Comparison of ENCODE assay signal across 24 cellular contexts in the genomic region with DNA sequence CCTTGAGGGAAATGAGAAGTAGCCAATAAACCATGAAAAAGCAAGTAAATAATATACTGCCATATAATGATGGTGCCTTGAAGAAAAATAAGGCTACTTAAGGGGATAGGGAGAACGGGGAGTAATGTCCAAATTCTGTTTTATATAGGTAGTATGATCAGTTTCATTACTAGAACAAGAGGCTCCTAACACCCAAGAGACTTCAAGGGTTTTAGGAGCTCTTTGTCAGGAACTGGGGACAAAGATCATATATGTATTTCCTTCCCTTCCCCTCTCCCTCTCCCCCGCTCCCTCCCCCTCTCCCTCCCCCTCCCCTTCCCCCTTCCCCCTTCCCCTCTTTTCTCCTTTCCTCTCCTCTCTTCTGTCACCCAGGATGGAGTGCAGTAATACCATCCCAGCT.
"Had no signal": no experiment of that assay in that cellular context is flagged by ENCODE, and none has a peak within 500 bp of the region (broad histone marks: within the 10 kb centered on the region; RNA-seq: fewer than 3 reads in every experiment).

No MANE protein-coding gene starts in this region.

- H3K9ac ChIP-seq: neural progenitor cell, parathyroid adenoma had no signal

- H3K4me1 ChIP-seq: esophagus squamous epithelium, gastroesophageal sphincter, neural progenitor cell, parathyroid adenoma, prostate gland, spleen, stomach, upper lobe of left lung, uterus had no signal

- H3K4me1 Mint-ChIP-seq: neural progenitor cell; stimulated activated naive B cell treated with anti-CD40 and anti-IgM and Interleukin-4, amounts not matched to agents 10 μg/mL and 1 μg/mL and 100 μg/mL, for 72 hours had no signal

- DNase-seq: esophagus squamous epithelium; foreskin fibroblast; glutamatergic neuron; kidney; left cardiac atrium; left ventricle myocardium superior; mesenchymal stem cell; nucleus accumbens; retina; spleen; stimulated activated CD4-positive, alpha-beta T cell treated with anti-CD3 and anti-CD28 coated beads, Interleukin-15, amount 100 ng/mL, for 24 hours; stimulated activated CD4-positive, alpha-beta T cell treated with anti-CD3 and anti-CD28 coated beads, Interleukin-1b, Interleukin-23, amount 100 ng/mL, for 48 hours; stimulated activated CD4-positive, alpha-beta T cell treated with anti-CD3 and anti-CD28 coated beads, Interleukin-4, amount 100 ng/mL, for 24 hours; stimulated activated naive B cell treated with anti-CD40 and anti-IgM and Interleukin-4, amounts not matched to agents 10 μg/mL and 1 μg/mL and 100 μg/mL, for 72 hours; stomach; upper lobe of left lung; uterus had no signal

- H3K4me2 ChIP-seq: neural progenitor cell had no signal

- H3K4me3 ChIP-seq: esophagus squamous epithelium, gastroesophageal sphincter, lung, neural progenitor cell, prostate gland, spleen, stomach, upper lobe of left lung, uterus had no signal

- H3K79me2 ChIP-seq: parathyroid adenoma had no signal

- H3K27ac ChIP-seq: esophagus squamous epithelium, gastroesophageal sphincter, neural progenitor cell, parathyroid adenoma, prostate gland, spleen, stomach, upper lobe of left lung, uterus had no signal

- H3K9me3 Mint-ChIP-seq: dendritic cell treated with granulocyte-macrophage colony-stimulating factor and Interleukin-4, amounts not matched to agents 40 ng/mL and 50 ng/mL, for 4 days had no signal

- H3K36me3 ChIP-seq: prostate gland, spleen, uterus had no signal

- H3K9me3 ChIP-seq: esophagus squamous epithelium, gastroesophageal sphincter, prostate gland, stomach, upper lobe of left lung, uterus had no signal

- H3K27me3 Mint-ChIP-seq: dendritic cell treated with granulocyte-macrophage colony-stimulating factor and Interleukin-4, amounts not matched to agents 40 ng/mL and 50 ng/mL, for 4 days; natural killer cell treated with Interleukin-12 subunit alpha and Interleukin-12 subunit beta and Interleukin-15 and Interleukin-18, amount 100 ng/mL, for 72 hours; stimulated activated naive B cell treated with anti-CD40 and anti-IgM and Interleukin-4, amounts not matched to agents 10 μg/mL and 1 μg/mL and 100 μg/mL, for 72 hours had no signal

- H2AFZ ChIP-seq: neural progenitor cell, parathyroid adenoma had no signal

- H3K27ac Mint-ChIP-seq: dendritic cell treated with granulocyte-macrophage colony-stimulating factor and Interleukin-4, amounts not matched to agents 40 ng/mL and 50 ng/mL, for 4 days; natural killer cell treated with Interleukin-12 subunit alpha and Interleukin-12 subunit beta and Interleukin-15 and Interleukin-18, amount 100 ng/mL, for 72 hours; neural progenitor cell; stimulated activated naive B cell treated with anti-CD40 and anti-IgM and Interleukin-4, amounts not matched to agents 10 μg/mL and 1 μg/mL and 100 μg/mL, for 72 hours had no signal

- H3K27me3 ChIP-seq: esophagus squamous epithelium, gastroesophageal sphincter, neural progenitor cell, spleen, stomach, upper lobe of left lung, uterus had no signal

- H3K36me3 Mint-ChIP-seq: natural killer cell treated with Interleukin-12 subunit alpha and Interleukin-12 subunit beta and Interleukin-15 and Interleukin-18, amount 100 ng/mL, for 72 hours; stimulated activated naive B cell treated with anti-CD40 and anti-IgM and Interleukin-4, amounts not matched to agents 10 μg/mL and 1 μg/mL and 100 μg/mL, for 72 hours had no signal

- H3K4me3 Mint-ChIP-seq: dendritic cell treated with granulocyte-macrophage colony-stimulating factor and Interleukin-4, amounts not matched to agents 40 ng/mL and 50 ng/mL, for 4 days; natural killer cell treated with Interleukin-12 subunit alpha and Interleukin-12 subunit beta and Interleukin-15 and Interleukin-18, amount 100 ng/mL, for 72 hours; neural progenitor cell; stimulated activated naive B cell treated with anti-CD40 and anti-IgM and Interleukin-4, amounts not matched to agents 10 μg/mL and 1 μg/mL and 100 μg/mL, for 72 hours had no signal
